In genomic region chr6:144036064-144036873, GRCh38 we compare ENCODE assay signal across 8 cellular contexts. TPM values are rescaled to one million over a fixed set of nuclear protein-coding genes. Genes with fewer than 3 reads are reported as not detected.
A peak's percentile ranks its signal among the peaks of the same experiment; 100 is the strongest.
DNase-seq lines count a peak whose midpoint lies in the region; ATAC-seq, FAIRE-seq and TF ChIP-seq lines count a peak whose summit lies in the region.

No MANE protein-coding gene starts in this region.

- POLR2A ChIA-PET in AG04450 (lab: Yijun Ruan, JAX), result no interaction called here
- POLR2A ChIA-PET in activated CD8-positive, alpha-beta T cell treated with anti-CD3 and anti-CD28 coated beads for 36 hours (lab: Charles Lee), result interaction anchor here (0.9 to 1.1 kb wide), 2 partner anchors 15 to 20 kb away, joined by 3 read pairs; no protein-coding TSS in a partner anchor

- CTCF ChIA-PET in AG04450 (lab: Charles Lee), result interaction anchor here (0.9 kb wide), 1 partner anchor 24 kb away, joined by 3 read pairs; no protein-coding TSS in a partner anchor
- CTCF ChIA-PET in activated CD8-positive, alpha-beta T cell treated with anti-CD3 and anti-CD28 coated beads for 36 hours (lab: Charles Lee), result interaction anchor here (1.0 to 1.5 kb wide), 3 partner anchors 10 to 23 kb away, joined by 3 to 6 read pairs (median 3); no protein-coding TSS in a partner anchor

- H3K9me3 ChIP-seq in AG04450 (ENCODE audit: control insufficient read depth, insufficient read depth, low read length) (peaks cover 3% of the 10 kb centered on the region), right atrium auricular region (no peaks in the 10 kb centered on the region), small intestine (ENCODE audit: control insufficient read depth, low read depth) (no peaks in the 10 kb centered on the region)

- TF ChIP-seq CTCF in AG04450 (IDR thresholded peaks at IDR 0.05; ENCODE audit: low read depth, low read length) (no peak), right atrium auricular region (IDR thresholded peaks at IDR 0.05) (no peak)
- TF ChIP-seq CTCF in activated CD8-positive, alpha-beta T cell treated with anti-CD3 and anti-CD28 coated beads for 36 hours (IDR thresholded peaks at IDR 0.05), result no peak

- H3K27ac Mint-ChIP-seq in activated CD8-positive, alpha-beta T cell treated with anti-CD3 and anti-CD28 coated beads for 36 hours, result peak overlapping the region; percentile 4

- intact Hi-C loops in activated CD8-positive, alpha-beta T cell treated with anti-CD3 and anti-CD28 coated beads for 36 hours (cut with micrococcal nuclease), result no loop called here

- H3K4me3 ChIP-seq in AG04450 (ENCODE audit: low read depth, low read length) (peak overlapping the region; percentile 45), right atrium auricular region (peak overlapping the region; percentile 1 to 26), small intestine (ENCODE audit: low read depth in 1 of 2, low read length in 2 of 2) (no peak overlapping the region)

- H3K36me3 Mint-ChIP-seq in activated CD8-positive, alpha-beta T cell treated with anti-CD3 and anti-CD28 coated beads for 36 hours (ENCODE audit: low read depth), result no peaks in the 10 kb centered on the region

- 25 to 32% (median 31%) methylated on average over 8 of the region's 8 CpGs for WGBS in small intestine, 3 donors

- peak; percentile 81 for ATAC-seq in GM18868 (IDR thresholded peaks at IDR 0.05; ENCODE audit: unreplicated experiment)
- peak; percentile 85 for ATAC-seq in HG03108 (IDR thresholded peaks at IDR 0.05; ENCODE audit: unreplicated experiment)
- ATAC-seq in activated CD8-positive, alpha-beta T cell treated with anti-CD3 and anti-CD28 coated beads for 36 hours, result peak; percentile 67

- no peaks in the 10 kb centered on the region for H3K27me3 Mint-ChIP-seq in activated CD8-positive, alpha-beta T cell treated with anti-CD3 and anti-CD28 coated beads for 36 hours

- no peaks in the 10 kb centered on the region for H3K9me3 Mint-ChIP-seq in activated CD8-positive, alpha-beta T cell treated with anti-CD3 and anti-CD28 coated beads for 36 hours

- H3K4me1 ChIP-seq in right atrium auricular region (peaks cover 0 to 10% of the 10 kb centered on the region in 2 donors), small intestine (ENCODE audit: control insufficient read depth in 2 of 2, insufficient read depth in 1 of 2, low read depth in 1 of 2, low read length in 1 of 2) (no peaks in the 10 kb centered on the region)

- H3K4me1 Mint-ChIP-seq in activated CD8-positive, alpha-beta T cell treated with anti-CD3 and anti-CD28 coated beads for 36 hours (ENCODE audit: low read depth), result peaks cover 19% of the 10 kb centered on the region

- H3K27me3 ChIP-seq in AG04450 (ENCODE audit: control insufficient read depth, insufficient read depth, low read length), result no peaks in the 10 kb centered on the region
- H3K27me3 ChIP-seq in right atrium auricular region, result no peaks in the 10 kb centered on the region
- H3K27me3 ChIP-seq in small intestine (ENCODE audit: control insufficient read depth in 2 of 2, insufficient read depth in 2 of 2, low read length in 2 of 2), result no peaks in the 10 kb centered on the region

- H3K36me3 ChIP-seq in right atrium auricular region (no peaks in the 10 kb centered on the region), small intestine (ENCODE audit: control insufficient read depth in 2 of 2, insufficient read depth in 2 of 2, low read length in 2 of 2) (no peaks in the 10 kb centered on the region)

- H3K27ac ChIP-seq in AG04450 (ENCODE audit: low read depth, low read length) (no peak overlapping the region), right atrium auricular region (peak overlapping the region in 1 of 2 donors; percentile 16), small intestine (ENCODE audit: low read depth in 1 of 2, low read length in 1 of 2) (peak overlapping the region in 1 of 2 donors; percentile 22)

- peak overlapping the region; percentile 4 for H3K4me3 Mint-ChIP-seq in activated CD8-positive, alpha-beta T cell treated with anti-CD3 and anti-CD28 coated beads for 36 hours

- no peak for FAIRE-seq in small intestine (lab: Jason Lieb, UNC)

- no peak for DNase-seq in AG04450 (ENCODE audit: low read depth, low spot score)
- DNase-seq in activated CD8-positive, alpha-beta T cell treated with anti-CD3 and anti-CD28 coated beads for 36 hours, result peak; percentile 13
- no peak for DNase-seq in right atrium auricular region (ENCODE audit: low spot score)
- DNase-seq in small intestine, result peak; percentile 52
- DNase-seq in NCI-H146 treated with DMSO at 0.1 percent for 48 hours (lab: John Stamatoyannopoulos, UW; ENCODE audit: unreplicated experiment), result no peak
- DNase-seq in NCI-H2107 (lab: John Stamatoyannopoulos, UW), result no peak

RNA-seq across cellular contexts. Expression of gene PLAGL1, which starts 28.2 kb away (rescaled TPM):
- polyA plus RNA-seq in AG04450 (2011; rRNA removed) (31.6 and 32.2 TPM in 2 replicates), small intestine (1 to 10 TPM; 2.7 to 9.0 (median 2.9) TPM)
- polyA minus RNA-seq in AG04450 (2011; rRNA and poly(A)+ RNA removed), result 18.3 and 27.5 TPM in 2 replicates
- total RNA-seq in activated CD8-positive, alpha-beta T cell treated with anti-CD3 and anti-CD28 coated beads for 36 hours, result 10 to 100 TPM; 19.0 to 20.7 TPM
- 1 to 10 TPM; 6.8 to 8.5 TPM for total RNA-seq in right atrium auricular region

RNA-seq across cellular contexts. Expression of gene SF3B5, which starts 59.1 kb away (rescaled TPM):
- polyA plus RNA-seq in AG04450 (2011; rRNA removed) (152 and 200 TPM in 2 replicates), small intestine (100 to 1,000 TPM; 212 to 363 (median 281) TPM)
- 121 and 210 TPM in 2 replicates for polyA minus RNA-seq in AG04450 (2011; rRNA and poly(A)+ RNA removed)
- 100 to 1,000 TPM; 207 to 210 TPM for total RNA-seq in activated CD8-positive, alpha-beta T cell treated with anti-CD3 and anti-CD28 coated beads for 36 hours
- total RNA-seq in right atrium auricular region, result 100 to 1,000 TPM; 113 to 146 TPM

Comparison
In these comparisons a context has a peak if more than half of its experiments do, and no peak if none do; other contexts are left out.
1. DNase-seq: peak in activated CD8-positive, alpha-beta T cell treated with anti-CD3 and anti-CD28 coated beads for 36 hours (single experiment) and small intestine (single experiment); none in AG04450 (single experiment), right atrium auricular region (single experiment), NCI-H146 treated with DMSO at 0.1 percent for 48 hours (single experiment) and NCI-H2107 (single experiment).
2. H3K4me3 ChIP-seq: peak in AG04450 (single experiment) and right atrium auricular region (2 of 2); none in small intestine (0 of 2).
3. Peak in every context shown above with its lines, with median percentiles within 50 percentile points of each other: ATAC-seq.